1 cellular context compared by ENCODE assay signal in genomic region chr6:31927242-31927867, GRCh38.
TF ChIP-seq lines count a peak whose summit lies in the region.

Gene C2 (plus strand): TSS chr6:31927717. CDS start chr6:31927753, 36 bp downstream.

TF ChIP-seq in HepG2, 621 proteins besides CTCF, POLR2A, EP300 and RAD21 (continued from another document and continues in another):
- TF ChIP-seq ARID5B (CRISPR knock-in tag; IDR thresholded peaks at IDR 0.05) (peak; percentile 98), ZNF550 (CRISPR knock-in tag; IDR thresholded peaks at IDR 0.05; ENCODE audit: borderline replicate concordance) (no peak), ZNF124 (CRISPR knock-in tag; IDR thresholded peaks at IDR 0.05) (peak; percentile 87; the same call in 1 of the 2 replicates), SIX4 (CRISPR knock-in tag; IDR thresholded peaks at IDR 0.05) (peak; percentile 74), ZNF207 (IDR thresholded peaks at IDR 0.05; ENCODE audit: borderline replicate concordance) (no peak), RCOR2 (CRISPR knock-in tag; IDR thresholded peaks at IDR 0.05) (peak; percentile 91), TCF12 (IDR thresholded peaks at IDR 0.05) (no peak), TCF12 (CRISPR knock-in tag; IDR thresholded peaks at IDR 0.05) (peak; percentile 76; the same call in 1 of the 2 replicates), STAG1 (CRISPR knock-in tag; IDR thresholded peaks at IDR 0.05) (no peak), ZNF749 (CRISPR knock-in tag; IDR thresholded peaks at IDR 0.05; ENCODE audit: borderline replicate concordance) (no peak; the same call in 1 of the 2 replicates), NR2F6 (IDR thresholded peaks at IDR 0.05) (peak; percentile 80), NR2F6 (CRISPR knock-in tag; IDR thresholded peaks at IDR 0.05) (peak; percentile 93), SSRP1 (CRISPR knock-in tag; IDR thresholded peaks at IDR 0.05) (peak; percentile 23; the same call in 1 of the 2 replicates), KIAA2018 (CRISPR knock-in tag; IDR thresholded peaks at IDR 0.05; ENCODE audit: borderline replicate concordance) (no peak), CHD4 (IDR thresholded peaks at IDR 0.05; ENCODE audit: borderline replicate concordance, low read length) (peak; percentile 92; the same call in 1 of the 2 replicates), ISX (CRISPR knock-in tag; conservative IDR thresholded peaks at IDR 0.05) (no peak), ELF1 (CRISPR knock-in tag; IDR thresholded peaks at IDR 0.05) (no peak; the same call in 1 of the 2 replicates), ZEB1 (IDR thresholded peaks at IDR 0.05; ENCODE audit: insufficient replicate concordance, low read depth) (peak; percentile 79), SRY (CRISPR knock-in tag; IDR thresholded peaks at IDR 0.05) (peak; percentile 27; the same call in 1 of the 2 replicates), YEATS4 (CRISPR knock-in tag; IDR thresholded peaks at IDR 0.05; ENCODE audit: borderline replicate concordance) (peak; percentile 97), GTF3A (CRISPR knock-in tag; conservative IDR thresholded peaks at IDR 0.05) (no peak), ZNF556 (CRISPR knock-in tag; IDR thresholded peaks at IDR 0.05; ENCODE audit: borderline replicate concordance) (peak; percentile 63; the same call in 1 of the 2 replicates), ZNF850 (CRISPR knock-in tag; conservative IDR thresholded peaks at IDR 0.05) (no peak), RFX5 (IDR thresholded peaks at IDR 0.05; ENCODE audit: low read depth, low read length) (no peak), ZBED4 (CRISPR knock-in tag; IDR thresholded peaks at IDR 0.05; ENCODE audit: borderline replicate concordance) (peak; percentile 97), U2AF1 (optimal IDR thresholded peaks at IDR 0.05; ENCODE audit: low read depth, low read length) (no peak), HNRNPLL (IDR thresholded peaks at IDR 0.05; ENCODE audit: low read depth, low read length, poor library complexity, severe bottlenecking) (no peak), ZBTB39 (CRISPR knock-in tag; IDR thresholded peaks at IDR 0.05) (no peak), KAT2B (IDR thresholded peaks at IDR 0.05; ENCODE audit: borderline replicate concordance, low read depth, low read length) (no peak), ZNF605 (CRISPR knock-in tag; IDR thresholded peaks at IDR 0.05) (peak; percentile 90), ZNF382 (CRISPR knock-in tag; IDR thresholded peaks at IDR 0.05; ENCODE audit: borderline replicate concordance) (no peak), ZNF776 (CRISPR knock-in tag; IDR thresholded peaks at IDR 0.05) (no peak), ZNF547 (CRISPR knock-in tag; IDR thresholded peaks at IDR 0.05) (peak; percentile 6), NKX3-1 (CRISPR knock-in tag; IDR thresholded peaks at IDR 0.05) (no peak)
- TF ChIP-seq, protein P1, sequence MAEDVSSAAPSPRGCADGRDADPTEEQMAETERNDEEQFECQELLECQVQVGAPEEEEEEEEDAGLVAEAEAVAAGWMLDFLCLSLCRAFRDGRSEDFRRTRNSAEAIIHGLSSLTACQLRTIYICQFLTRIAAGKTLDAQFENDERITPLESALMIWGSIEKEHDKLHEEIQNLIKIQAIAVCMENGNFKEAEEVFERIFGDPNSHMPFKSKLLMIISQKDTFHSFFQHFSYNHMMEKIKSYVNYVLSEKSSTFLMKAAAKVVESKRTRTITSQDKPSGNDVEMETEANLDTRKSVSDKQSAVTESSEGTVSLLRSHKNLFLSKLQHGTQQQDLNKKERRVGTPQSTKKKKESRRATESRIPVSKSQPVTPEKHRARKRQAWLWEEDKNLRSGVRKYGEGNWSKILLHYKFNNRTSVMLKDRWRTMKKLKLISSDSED (CRISPR knock-in tag; IDR thresholded peaks at IDR 0.05), result no peak
- TF ChIP-seq, protein P2, sequence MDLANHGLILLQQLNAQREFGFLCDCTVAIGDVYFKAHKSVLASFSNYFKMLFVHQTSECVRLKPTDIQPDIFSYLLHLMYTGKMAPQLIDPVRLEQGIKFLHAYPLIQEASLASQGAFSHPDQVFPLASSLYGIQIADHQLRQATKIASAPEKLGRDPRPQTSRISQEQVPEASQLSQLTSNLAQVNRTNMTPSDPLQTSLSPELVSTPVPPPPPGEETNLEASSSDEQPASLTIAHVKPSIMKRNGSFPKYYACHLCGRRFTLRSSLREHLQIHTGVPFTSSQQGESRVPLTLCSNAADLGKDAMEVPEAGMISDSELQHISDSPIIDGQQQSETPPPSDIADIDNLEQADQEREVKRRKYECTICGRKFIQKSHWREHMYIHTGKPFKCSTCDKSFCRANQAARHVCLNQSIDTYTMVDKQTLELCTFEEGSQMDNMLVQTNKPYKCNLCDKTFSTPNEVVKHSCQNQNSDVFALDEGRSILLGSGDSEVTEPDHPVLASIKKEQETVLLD (CRISPR knock-in tag; IDR thresholded peaks at IDR 0.05; ENCODE audit: low read depth), result peak; percentile 70; the same call in 1 of the 2 replicates
- TF ChIP-seq, protein P3, sequence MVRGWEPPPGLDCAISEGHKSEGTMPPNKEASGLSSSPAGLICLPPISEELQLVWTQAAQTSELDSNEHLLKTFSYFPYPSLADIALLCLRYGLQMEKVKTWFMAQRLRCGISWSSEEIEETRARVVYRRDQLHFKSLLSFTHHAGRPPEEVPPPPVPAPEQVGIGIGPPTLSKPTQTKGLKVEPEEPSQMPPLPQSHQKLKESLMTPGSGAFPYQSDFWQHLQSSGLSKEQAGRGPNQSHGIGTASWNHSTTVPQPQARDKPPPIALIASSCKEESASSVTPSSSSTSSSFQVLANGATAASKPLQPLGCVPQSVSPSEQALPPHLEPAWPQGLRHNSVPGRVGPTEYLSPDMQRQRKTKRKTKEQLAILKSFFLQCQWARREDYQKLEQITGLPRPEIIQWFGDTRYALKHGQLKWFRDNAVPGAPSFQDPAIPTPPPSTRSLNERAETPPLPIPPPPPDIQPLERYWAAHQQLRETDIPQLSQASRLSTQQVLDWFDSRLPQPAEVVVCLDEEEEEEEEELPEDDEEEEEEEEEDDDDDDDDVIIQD (CRISPR knock-in tag; IDR thresholded peaks at IDR 0.05; ENCODE audit: low read depth), result peak; percentile 69; the same call in 1 of the 2 replicates
